15 cellular contexts compared by ENCODE assay signal in genomic region chr9:91483189-91483691, GRCh38. TPM values are rescaled to one million over a fixed set of nuclear protein-coding genes. Genes with fewer than 3 reads are reported as not detected.
DNase-seq lines count a peak whose midpoint lies in the region; TF ChIP-seq lines count a peak whose summit lies in the region.
"Had no signal": no experiment of that assay in that cellular context is flagged by ENCODE, and none has a peak within 500 bp of the region (broad histone marks: within the 10 kb centered on the region; RNA-seq: fewer than 3 reads in every experiment).

No MANE protein-coding gene starts in this region.

- peak overlapping the region; percentile 80 to 88 for H3K27ac ChIP-seq in right atrium auricular region
- peak overlapping the region; percentile 62 to 80 (median 70) for H3K27ac ChIP-seq in sigmoid colon
- H3K27ac ChIP-seq in spleen: peak overlapping the region in 1 of 8 donors; percentile 13
- H3K27ac ChIP-seq: hepatocyte had no signal

- H3K4me1 ChIP-seq in right atrium auricular region (peaks cover 0 to 21% of the 10 kb centered on the region in 2 donors), sigmoid colon (peaks cover 0 to 30% (median 20%) of the 10 kb centered on the region in 4 donors), spleen (no peaks in the 10 kb centered on the region)

- H3K36me3 ChIP-seq in right atrium auricular region (no peaks in the 10 kb centered on the region), sigmoid colon (no peaks in the 10 kb centered on the region), spleen (no peaks in the 10 kb centered on the region)

- intact Hi-C loops in sigmoid colon (cut with DNase I) (no loop called here), spleen (cut with DNase I; ENCODE audit: low total_unique reads) (no loop called here)

- DNase-seq in AG09309 (ENCODE audit: low read depth) (peak; percentile 42), astrocyte of the spinal cord (ENCODE audit: low read depth, low spot score) (peak; percentile 39), right atrium auricular region (ENCODE audit: low spot score) (peak; percentile 80), sigmoid colon (no peak), NCI-H748 (lab: John Stamatoyannopoulos, UW; ENCODE audit: unreplicated experiment) (no peak), RKO (ENCODE audit: low spot score) (no peak), spleen (no peak), NCI-H345 (lab: John Stamatoyannopoulos, UW) (no peak)
- DNase-seq: activated CD8-positive, alpha-beta memory T cell treated with anti-CD3 and anti-CD28 coated beads, Interleukin-2, amount 10 ng/mL, durations not matched to agents 7 days and 5 days; activated naive CD8-positive, alpha-beta T cell treated with anti-CD3 and anti-CD28 coated beads, Interleukin-2, amount 50 U/mL, for 24 hours; DMS53; effector memory CD4-positive, alpha-beta T cell; NCI-H1105; NCI-H748 treated with DMSO at 0.1 percent for 48 hours had no signal

- peak in 2 of 4 donors; percentile 76 to 86 for TF ChIP-seq EP300 in sigmoid colon (IDR thresholded peaks at IDR 0.05)

- no peaks in the 10 kb centered on the region for H3K27me3 ChIP-seq in right atrium auricular region
- H3K27me3 ChIP-seq in sigmoid colon: no peaks in the 10 kb centered on the region
- H3K27me3 ChIP-seq in spleen (replicated peaks in 1 of 7): peaks cover 0 to 21% (median 0%) of the 10 kb centered on the region in 7 donors
- H3K27me3 ChIP-seq: hepatocyte had no signal

- TF ChIP-seq CTCF in AG09309 (IDR thresholded peaks at IDR 0.05; ENCODE audit: control insufficient read depth, insufficient read depth, low read depth, low read length, missing control alignments): no peak
- no peak for TF ChIP-seq CTCF in astrocyte of the spinal cord (IDR thresholded peaks at IDR 0.05; ENCODE audit: low read depth, low read length)
- no peak for TF ChIP-seq CTCF in right atrium auricular region (IDR thresholded peaks at IDR 0.05)
- TF ChIP-seq CTCF in sigmoid colon (IDR thresholded peaks at IDR 0.05): no peak
- no peak for TF ChIP-seq CTCF in spleen (IDR thresholded peaks at IDR 0.05 in 8 of 11, conservative IDR thresholded peaks at IDR 0.05 in 3 of 11)

- TF ChIP-seq POLR2A in sigmoid colon (IDR thresholded peaks at IDR 0.05) (no peak), spleen (IDR thresholded peaks at IDR 0.05) (no peak)

- no peak overlapping the region for H3K4me3 ChIP-seq in AG09309 (ENCODE audit: control insufficient read depth, low read depth, low read length)
- no peak overlapping the region for H3K4me3 ChIP-seq in astrocyte of the spinal cord (ENCODE audit: low read depth, low read length)
- peak overlapping the region; percentile 8 to 29 for H3K4me3 ChIP-seq in right atrium auricular region
- H3K4me3 ChIP-seq in sigmoid colon: no peak overlapping the region
- H3K4me3 ChIP-seq in spleen: no peak overlapping the region
- H3K4me3 ChIP-seq: hepatocyte had no signal

- H3K9me3 ChIP-seq in right atrium auricular region (no peaks in the 10 kb centered on the region), sigmoid colon (no peaks in the 10 kb centered on the region), spleen (no peaks in the 10 kb centered on the region)

- WGBS in sigmoid colon, 2 donors: 65 to 74% methylated on average over 5 of the region's 5 CpGs
- WGBS in spleen, 5 donors: 54 to 77% (median 65%) methylated on average over 5 of the region's 5 CpGs

- in situ Hi-C loops in astrocyte of the spinal cord (cut with HindIII; ENCODE audit: low sequenced_read_pairs): no loop called here

RNA-seq across cellular contexts. Expression of gene NFIL3, which starts 59.6 kb away (rescaled TPM):
- total RNA-seq in right atrium auricular region (10 to 100 TPM; 21.2 to 25.5 TPM), sigmoid colon (10 to 100 TPM; 15.7 to 93.3 (median 38.5) TPM), spleen (10 to 100 TPM; 15.5 to 41.9 (median 21.1) TPM)
- polyA plus RNA-seq in sigmoid colon (10 to 100 TPM; 24.8 to 34.8 (median 25.0) TPM), spleen (1 to 10 TPM; 4.7 to 8.6 (median 7.4) TPM)

Comparison
In these comparisons a context has a peak if more than half of its experiments do, and no peak if none do; other contexts are left out.
1. DNase-seq: peak in AG09309 (single experiment), astrocyte of the spinal cord (single experiment) and right atrium auricular region (single experiment); none in sigmoid colon (single experiment), NCI-H748 (single experiment), RKO (single experiment), spleen (single experiment) and NCI-H345 (single experiment).
2. H3K4me3 ChIP-seq: peak in right atrium auricular region (2 of 2); none in AG09309 (single experiment), astrocyte of the spinal cord (single experiment), sigmoid colon (0 of 4) and spleen (0 of 8).